In genomic region chr12:111448266-111448830, GRCh38 we compare ENCODE assay signal across 15 cellular contexts. TPM values are rescaled to one million over a fixed set of nuclear protein-coding genes. Genes with fewer than 3 reads are reported as not detected.
A peak's percentile ranks its signal among the peaks of the same experiment; 100 is the strongest.
DNase-seq lines count a peak whose midpoint lies in the region; ATAC-seq and TF ChIP-seq lines count a peak whose summit lies in the region.
"Had no signal": no experiment of that assay in that cellular context is flagged by ENCODE, and none has a peak within 500 bp of the region (broad histone marks: within the 10 kb centered on the region; RNA-seq: fewer than 3 reads in every experiment).

No MANE protein-coding gene starts in this region.

- no peaks in the 10 kb centered on the region for H3K27me3 ChIP-seq in CD4-positive, alpha-beta memory T cell (ENCODE audit: insufficient read depth, low read length)
- H3K27me3 ChIP-seq: pancreas, thyroid gland had no signal

- ATAC-seq in GM21390 (IDR thresholded peaks at IDR 0.05; ENCODE audit: unreplicated experiment): no peak
- ATAC-seq: pancreas had no signal

- peak overlapping the region in 6 of 7 donors; percentile 4 to 90 (median 66) for H3K27ac Mint-ChIP-seq in CD4-positive, alpha-beta memory T cell
- H3K27ac Mint-ChIP-seq in HFFc6: peak overlapping the region; percentile 58
- peak overlapping the region; percentile 63 for H3K27ac Mint-ChIP-seq in chondrocyte (ENCODE audit: unreplicated experiment)
- peak overlapping the region; percentile 96 for H3K27ac Mint-ChIP-seq in nephron progenitor cell

- H3K9me3 Mint-ChIP-seq in CD4-positive, alpha-beta memory T cell: peaks cover 0 to 2% (median 0%) of the 10 kb centered on the region in 8 donors
- peaks cover 11% of the 10 kb centered on the region for H3K9me3 Mint-ChIP-seq in HFFc6
- H3K9me3 Mint-ChIP-seq in chondrocyte (ENCODE audit: low read depth): no peaks in the 10 kb centered on the region
- no peaks in the 10 kb centered on the region for H3K9me3 Mint-ChIP-seq in nephron progenitor cell

- no peak overlapping the region for H3K4me3 ChIP-seq in CD4-positive, alpha-beta memory T cell (ENCODE audit: low read length in 2 of 2)
- H3K4me3 ChIP-seq: pancreas, thyroid gland had no signal

- TF ChIP-seq CTCF in HFFc6 (IDR thresholded peaks at IDR 0.05) (no peak), chondrocyte (IDR thresholded peaks at IDR 0.05) (no peak), nephron progenitor cell (IDR thresholded peaks at IDR 0.05) (no peak)

- POLR2A ChIA-PET in CD4-positive, alpha-beta memory T cell (lab: Charles Lee; ENCODE audit: partially characterized antibody): interaction anchor here (10.5 to 27.1 kb wide), 2 partner anchors 14 to 42 kb away, joined by 192 to 683 read pairs; partner anchors contain the start of gene SH2B3

- H3K4me1 Mint-ChIP-seq in CD4-positive, alpha-beta memory T cell: peaks cover 39 to 77% (median 64%) of the 10 kb centered on the region in 4 donors
- H3K4me1 Mint-ChIP-seq in HFFc6 (ENCODE audit: low read depth) (peaks cover 65% of the 10 kb centered on the region), chondrocyte (ENCODE audit: low read depth) (peaks cover 27% of the 10 kb centered on the region), nephron progenitor cell (peaks cover 51% of the 10 kb centered on the region)

- DNase-seq in CD4-positive, alpha-beta memory T cell: no peak
- DNase-seq in HFFc6 (no peak), chondrocyte (ENCODE audit: low spot score) (no peak), nephron progenitor cell (no peak), DMS 273 treated with DMSO at 0.1 percent for 48 hours (lab: John Stamatoyannopoulos, UW) (no peak), LoVo (ENCODE audit: low spot score) (no peak), HCEC 1CT (no peak)
- DNase-seq: anterior cingulate cortex; erythroblast; NCI-H187; RPMI8226; stimulated activated CD4-positive, alpha-beta T cell treated with anti-CD3 and anti-CD28 coated beads, Interleukin-4, amount 100 ng/mL, for 4 hours; thyroid gland had no signal

- no peaks in the 10 kb centered on the region for H3K9me3 ChIP-seq in CD4-positive, alpha-beta memory T cell (ENCODE audit: control insufficient read depth in 1 of 2, low read length in 2 of 2)
- H3K9me3 ChIP-seq: pancreas, thyroid gland had no signal

- peaks cover 56% of the 10 kb centered on the region for H3K36me3 ChIP-seq in CD4-positive, alpha-beta memory T cell (ENCODE audit: insufficient read depth, low read length)

- peaks cover 28 to 60% of the 10 kb centered on the region in 2 donors for H3K36me3 Mint-ChIP-seq in CD4-positive, alpha-beta memory T cell
- H3K36me3 Mint-ChIP-seq in HFFc6 (ENCODE audit: low read depth) (peaks cover 52% of the 10 kb centered on the region), chondrocyte (ENCODE audit: low read depth) (peaks cover 19% of the 10 kb centered on the region), nephron progenitor cell (ENCODE audit: low read depth) (peaks cover 44% of the 10 kb centered on the region)

- CTCF ChIA-PET in CD4-positive, alpha-beta memory T cell (lab: Charles Lee; ENCODE audit: partially characterized antibody): interaction anchor here (4.6 to 22.4 kb wide), 4 partner anchors 13 to 45 kb away, joined by 36 to 1282 read pairs (median 77); partner anchors contain the start of gene SH2B3

- intact Hi-C loops in CD4-positive, alpha-beta memory T cell (cut with micrococcal nuclease): no loop called here

- H3K4me3 Mint-ChIP-seq in CD4-positive, alpha-beta memory T cell: no peak overlapping the region
- peak overlapping the region; percentile 43; the same call in 1 of the 2 replicates for H3K4me3 Mint-ChIP-seq in HFFc6
- no peak overlapping the region for H3K4me3 Mint-ChIP-seq in chondrocyte (ENCODE audit: unreplicated experiment)
- no peak overlapping the region for H3K4me3 Mint-ChIP-seq in nephron progenitor cell

- peak overlapping the region; percentile 19 for H3K27ac ChIP-seq in CD4-positive, alpha-beta memory T cell (ENCODE audit: low read depth, low read length)
- H3K27ac ChIP-seq: pancreas had no signal

- H3K27me3 Mint-ChIP-seq in CD4-positive, alpha-beta memory T cell: no peaks in the 10 kb centered on the region
- H3K27me3 Mint-ChIP-seq in HFFc6 (ENCODE audit: insufficient read depth) (peaks cover 58% of the 10 kb centered on the region), chondrocyte (ENCODE audit: low read depth) (no peaks in the 10 kb centered on the region), nephron progenitor cell (ENCODE audit: low read depth, poor library complexity) (no peaks in the 10 kb centered on the region)

- peaks cover 65% of the 10 kb centered on the region for H3K4me1 ChIP-seq in CD4-positive, alpha-beta memory T cell (ENCODE audit: insufficient read depth, low read length)

RNA-seq across cellular contexts. Expression of gene SH2B3, which starts 42.6 kb away (rescaled TPM):
- total RNA-seq in CD4-positive, alpha-beta memory T cell: 10 to 100 TPM; 25.3 to 28.2 TPM
- polyA plus RNA-seq in CD4-positive, alpha-beta memory T cell: 10 to 100 TPM in 1 of 2 donors, 1 to 10 TPM in 1; 4.2 to 14.2 TPM
- total RNA-seq in HFFc6 (2021; fragmentation: NEBNext Ultra II Directional; extraction: Animal tissue kit (Norgen Biotek cat#: 25700)): 10 to 100 TPM; 54.0 to 80.3 (median 69.8) TPM
- total RNA-seq in chondrocyte: 14.7 to 20.0 TPM (median 18.3 TPM) in 3 replicates
